Comparison of ENCODE assay signal across 9 cellular contexts in the genomic region with DNA sequence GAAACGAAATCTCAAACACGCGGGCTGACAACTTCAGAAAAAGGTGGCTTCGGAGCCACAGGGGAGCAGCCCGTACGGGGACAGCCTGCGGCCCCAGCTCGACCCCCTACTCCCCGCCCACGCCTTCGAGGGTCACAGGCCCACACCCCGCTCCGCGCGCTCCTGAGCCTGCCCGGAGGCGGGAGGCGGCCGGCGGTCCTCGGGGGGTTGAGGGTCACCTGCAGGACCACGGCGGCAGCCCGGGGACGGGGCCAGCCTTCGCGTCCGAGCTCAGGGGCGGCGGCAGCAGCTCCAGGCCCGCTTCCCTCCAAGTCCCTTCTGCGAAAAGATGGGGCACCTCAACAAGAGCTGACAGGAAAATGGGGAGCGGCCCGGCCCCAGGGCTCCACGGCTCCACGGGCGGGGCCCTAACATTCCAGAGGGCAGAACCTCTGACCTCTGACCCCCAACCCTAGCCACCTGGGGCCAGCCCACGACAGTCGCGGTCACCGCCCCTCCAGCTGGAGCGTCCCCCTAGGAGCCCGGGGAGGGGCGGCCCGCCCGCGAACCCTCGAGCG. TPM values are rescaled to one million over a fixed set of nuclear protein-coding genes. Genes with fewer than 3 reads are reported as not detected.
DNase-seq lines count a peak whose midpoint lies in the region; ATAC-seq and FAIRE-seq lines count a peak whose summit lies in the region.
"Had no signal": no experiment of that assay in that cellular context is flagged by ENCODE, and none has a peak within 500 bp of the region (broad histone marks: within the 10 kb centered on the region; RNA-seq: fewer than 3 reads in every experiment).

No MANE protein-coding gene starts in this region.

- H3K27ac ChIP-seq in iPS-18a (ENCODE audit: low read length) (no peak overlapping the region), small intestine (ENCODE audit: low read depth in 1 of 2, low read length in 1 of 2) (peak overlapping the region; percentile 79 to 89)

- no peak for FAIRE-seq in small intestine (lab: Jason Lieb, UNC)
- FAIRE-seq in HTR-8/SVneo (lab: Jason Lieb, UNC): no peak
- FAIRE-seq: TTC549 had no signal

- peaks cover 17% of the 10 kb centered on the region for H3K4me1 ChIP-seq in iPS-18a (ENCODE audit: control insufficient read depth, low read depth, low read length)
- peaks cover 0 to 5% of the 10 kb centered on the region in 2 donors for H3K4me1 ChIP-seq in small intestine (ENCODE audit: control insufficient read depth in 2 of 2, insufficient read depth in 1 of 2, low read depth in 1 of 2, low read length in 1 of 2)

- DNase-seq in D341Med (ENCODE audit: low spot score) (peak; percentile 39), small intestine (peak; percentile 56), NCI-H345 (lab: John Stamatoyannopoulos, UW) (no peak), HTR-8/SVneo (ENCODE audit: insufficient read length, low spot score) (no peak)

- H3K36me3 ChIP-seq in iPS-18a (ENCODE audit: control insufficient read depth, low read depth, low read length) (peaks cover 6% of the 10 kb centered on the region), small intestine (ENCODE audit: control insufficient read depth in 2 of 2, insufficient read depth in 2 of 2, low read length in 2 of 2) (peaks cover 0 to 3% of the 10 kb centered on the region in 2 donors)

- peak overlapping the region; percentile 3 for H3K9ac ChIP-seq in iPS-18a (ENCODE audit: low read length)

- peaks cover 11% of the 10 kb centered on the region for H3K27me3 ChIP-seq in iPS-18a (ENCODE audit: control insufficient read depth, insufficient read depth, low read length)
- H3K27me3 ChIP-seq in small intestine (ENCODE audit: control insufficient read depth in 2 of 2, insufficient read depth in 2 of 2, low read length in 2 of 2): no peaks in the 10 kb centered on the region

- H3K36me3 Mint-ChIP-seq in activated naive CD8-positive, alpha-beta T cell: peaks cover 2% of the 10 kb centered on the region

- H3K4me1 Mint-ChIP-seq in activated naive CD8-positive, alpha-beta T cell (ENCODE audit: low read depth): peaks cover 18% of the 10 kb centered on the region

- H3K4me3 ChIP-seq in iPS-18a (ENCODE audit: low read length): peak overlapping the region; percentile 49
- H3K4me3 ChIP-seq in small intestine (ENCODE audit: low read depth in 1 of 2, low read length in 2 of 2): peak overlapping the region; percentile 74 to 91

- no peaks in the 10 kb centered on the region for H3K27me3 Mint-ChIP-seq in activated naive CD8-positive, alpha-beta T cell

- peak overlapping the region; percentile 90 for H3K4me3 Mint-ChIP-seq in activated naive CD8-positive, alpha-beta T cell

- no peaks in the 10 kb centered on the region for H3K9me3 ChIP-seq in iPS-18a (ENCODE audit: control insufficient read depth, low read depth, low read length)
- no peaks in the 10 kb centered on the region for H3K9me3 ChIP-seq in small intestine (ENCODE audit: control insufficient read depth, low read depth)

- 1% methylated on average over 44 to 49 of the region's 49 CpGs for WGBS in small intestine, 3 donors

- ATAC-seq in GM19463 (IDR thresholded peaks at IDR 0.05; ENCODE audit: unreplicated experiment) (peak; percentile 25), HG03520 (IDR thresholded peaks at IDR 0.05; ENCODE audit: unreplicated experiment) (peak; percentile 3)

- H3K27ac Mint-ChIP-seq in activated naive CD8-positive, alpha-beta T cell: no peak overlapping the region

- no peaks in the 10 kb centered on the region for H3K9me3 Mint-ChIP-seq in activated naive CD8-positive, alpha-beta T cell (ENCODE audit: low read depth)

RNA-seq across cellular contexts. Expression of gene LYSMD4, which starts 0.4 kb away (rescaled TPM):
- 1 to 10 TPM; 5.4 to 8.9 (median 6.0) TPM for polyA plus RNA-seq in small intestine

Comparison
In these comparisons a context has a peak if more than half of its experiments do, and no peak if none do; other contexts are left out.
1. DNase-seq: peak in D341Med (single experiment) and small intestine (single experiment); none in NCI-H345 (single experiment) and HTR-8/SVneo (single experiment).